In the genomic region with DNA sequence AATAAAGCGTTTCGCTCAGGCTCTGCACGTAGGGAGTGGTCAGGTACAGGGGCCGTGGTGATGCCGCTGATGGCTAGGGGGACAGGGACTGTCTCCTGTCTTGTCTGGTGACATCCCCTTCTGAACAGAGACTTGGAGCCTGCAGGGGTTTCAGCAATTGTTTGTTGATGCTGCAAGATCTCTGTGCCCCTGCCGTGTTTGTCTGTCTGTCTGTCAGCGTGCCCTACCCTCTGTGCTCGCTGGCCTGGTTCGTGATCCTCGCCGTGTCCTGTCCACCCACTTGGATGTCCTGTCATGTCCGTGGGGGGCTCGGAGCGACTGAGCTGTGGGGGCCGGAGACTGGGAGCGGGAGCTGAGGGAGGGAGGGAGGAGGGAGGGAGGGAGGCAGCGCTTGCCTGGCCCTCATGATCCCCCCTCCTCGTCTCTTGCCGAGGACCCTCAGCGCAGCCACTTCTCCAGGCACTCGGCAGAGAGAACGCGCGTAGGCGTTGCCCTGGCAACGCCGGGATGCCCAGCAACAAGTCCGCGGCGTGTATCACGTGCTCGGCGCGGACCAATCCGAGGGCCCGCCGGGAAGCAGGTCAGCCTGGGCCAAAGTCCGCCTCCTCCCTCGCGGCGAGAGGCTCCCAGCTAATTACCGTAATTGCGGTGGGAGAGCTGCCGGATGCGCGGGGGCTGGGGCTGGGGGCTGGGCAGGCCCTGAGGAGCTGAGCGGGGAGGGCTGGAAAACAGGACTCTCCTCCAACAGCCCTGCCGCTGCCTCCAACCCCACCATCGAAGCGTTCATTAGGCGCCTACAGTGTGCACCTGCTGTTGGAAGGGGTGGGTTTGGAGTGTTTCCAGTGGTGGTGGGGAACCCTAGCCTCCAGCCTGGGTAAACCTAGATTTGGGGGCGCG, we compare ENCODE assay signal across 8 cellular contexts. TPM values are rescaled to one million over a fixed set of nuclear protein-coding genes. Genes with fewer than 3 reads are reported as not detected.
DNase-seq lines count a peak whose midpoint lies in the region; ATAC-seq, FAIRE-seq and TF ChIP-seq lines count a peak whose summit lies in the region.

No MANE protein-coding gene starts in this region.

- H3K4me3 ChIP-seq in keratinocyte (ENCODE audit: control insufficient read depth in 2 of 3, extremely low read depth in 1 of 3, insufficient read depth in 2 of 3, low read depth in 1 of 3, low read length in 3 of 3), result no peak overlapping the region
- peak overlapping the region in 5 of 8 donors; percentile 12 to 63 (median 28) for H3K4me3 ChIP-seq in spleen

- peaks cover 21% of the 10 kb centered on the region for H3K27me3 ChIP-seq in keratinocyte (ENCODE audit: control insufficient read depth, extremely low read depth, insufficient read depth, low read length)
- peaks cover 0 to 56% (median 22%) of the 10 kb centered on the region in 7 donors for H3K27me3 ChIP-seq in spleen (replicated peaks in 1 of 7)

- whole genome bisulfite sequencing in spleen, 5 donors, result 3 to 7% (median 4%) methylated on average over 47 to 53 of the region's 53 CpGs

- H3K36me3 Mint-ChIP-seq in chondrocyte (ENCODE audit: low read depth), result peaks cover 1% of the 10 kb centered on the region

- H3K9me3 ChIP-seq in keratinocyte (ENCODE audit: control insufficient read depth, low read depth, low read length), result no peaks in the 10 kb centered on the region
- H3K9me3 ChIP-seq in spleen, result peaks cover 0 to 7% (median 0%) of the 10 kb centered on the region in 8 donors

- TF ChIP-seq CTCF in chondrocyte (IDR thresholded peaks at IDR 0.05) (no peak), keratinocyte (optimal IDR thresholded peaks at IDR 0.05 in 1 of 3, IDR thresholded peaks at IDR 0.05 in 1 of 3, conservative IDR thresholded peaks at IDR 0.05 in 1 of 3; ENCODE audit: extremely low read depth in 1 of 3, insufficient read depth in 2 of 3, low read length in 3 of 3) (no peak), spleen (IDR thresholded peaks at IDR 0.05 in 8 of 11, conservative IDR thresholded peaks at IDR 0.05 in 3 of 11) (no peak)

- peaks cover 10% of the 10 kb centered on the region for H3K4me1 Mint-ChIP-seq in chondrocyte (ENCODE audit: low read depth)

- no peak for FAIRE-seq in keratinocyte (lab: Jason Lieb, UNC)

- TF ChIP-seq POLR2A in spleen (IDR thresholded peaks at IDR 0.05), result no peak

- H3K36me3 ChIP-seq in keratinocyte (ENCODE audit: control insufficient read depth in 2 of 2, extremely low read depth in 1 of 2, insufficient read depth in 2 of 2, low read length in 2 of 2) (no peaks in the 10 kb centered on the region), spleen (no peaks in the 10 kb centered on the region)

- peak; percentile 96 for DNase-seq in COR-L47 (lab: John Stamatoyannopoulos, UW)
- peak; percentile 85 for DNase-seq in NCI-H446 treated with DMSO at 0.1 percent for 48 hours (lab: John Stamatoyannopoulos, UW)
- peak; percentile 18 to 25 for DNase-seq in activated CD4-positive, alpha-beta T cell treated with anti-CD3 and anti-CD28 coated beads for 4 hours
- no peak for DNase-seq in chondrocyte (ENCODE audit: low spot score)
- no peak for DNase-seq in keratinocyte (ENCODE audit: low read depth, low spot score)
- DNase-seq in spleen, result peak; percentile 92

- H4K20me1 ChIP-seq in keratinocyte (ENCODE audit: control insufficient read depth, extremely low read depth, insufficient read depth, low read length), result no peaks in the 10 kb centered on the region

- dilution Hi-C loops in keratinocyte (cut with MboI; ENCODE audit: extremely low pct_ligation_motif_present, low sequenced_read_pairs), result no loop called here

- peak overlapping the region; percentile 41 for H3K4me2 ChIP-seq in keratinocyte (ENCODE audit: control insufficient read depth, extremely low read depth, insufficient read depth, low read depth, low read length)

- ATAC-seq in HG02798 (IDR thresholded peaks at IDR 0.05; ENCODE audit: poor library complexity, unreplicated experiment) (peak; percentile 88), GM21723 (IDR thresholded peaks at IDR 0.05; ENCODE audit: unreplicated experiment) (no peak)

- peaks cover 5% of the 10 kb centered on the region for H3K9me3 Mint-ChIP-seq in chondrocyte (ENCODE audit: low read depth)

- no peak overlapping the region for H3K27ac ChIP-seq in keratinocyte (ENCODE audit: control insufficient read depth, insufficient read depth, low read length)
- H3K27ac ChIP-seq in spleen, result no peak overlapping the region

- no peak overlapping the region for H3K9ac ChIP-seq in keratinocyte (ENCODE audit: control insufficient read depth, extremely low read depth, insufficient read depth, low read length)

- H3K27ac Mint-ChIP-seq in chondrocyte (ENCODE audit: unreplicated experiment), result no peak overlapping the region

- intact Hi-C loops in spleen (cut with DNase I; ENCODE audit: low total_unique reads), result no loop called here

- H2AFZ ChIP-seq in keratinocyte (ENCODE audit: control insufficient read depth, low read length), result no peak overlapping the region

- H3K79me2 ChIP-seq in keratinocyte (ENCODE audit: control insufficient read depth, insufficient read depth, low read length), result no peaks in the 10 kb centered on the region

- peak overlapping the region; percentile 50 for H3K4me3 Mint-ChIP-seq in chondrocyte (ENCODE audit: unreplicated experiment)

- peaks cover 26% of the 10 kb centered on the region for H3K27me3 Mint-ChIP-seq in chondrocyte (ENCODE audit: low read depth)

- no peaks in the 10 kb centered on the region for H3K4me1 ChIP-seq in keratinocyte (ENCODE audit: control insufficient read depth, extremely low read depth, insufficient read depth, low read length)
- peaks cover 8 to 19% (median 14%) of the 10 kb centered on the region in 6 donors for H3K4me1 ChIP-seq in spleen

- H3K9me1 ChIP-seq in keratinocyte (ENCODE audit: control insufficient read depth, extremely low read depth, insufficient read depth, low read length), result no peaks in the 10 kb centered on the region

RNA-seq across cellular contexts. Expression of a gene that starts 31.9 kb away (rescaled TPM):
- total RNA-seq in chondrocyte (11.1 to 12.3 TPM (median 11.4 TPM) in 3 replicates), spleen (10 to 100 TPM; 10.3 to 18.2 (median 13.8) TPM)
- polyA plus RNA-seq in keratinocyte (3.5 to 6.2 TPM (median 4.8 TPM) in 3 replicates), spleen (1 to 10 TPM; 2.5 to 5.4 (median 3.3) TPM)
- polyA plus RNA-seq in keratinocyte (2011; ENCODE audit: low read depth), result 3.3 TPM
- 3.8 and 5.7 TPM in 2 replicates for polyA plus RNA-seq in keratinocyte (2011; cell fraction: cytosol; rRNA removed)
- polyA plus RNA-seq in keratinocyte (2011; cell fraction: nucleus; rRNA removed), result 3.8 and 5.1 TPM in 2 replicates
- 0.92 and 1.1 TPM in 2 replicates for polyA plus RNA-seq in keratinocyte (2012; ENCODE audit: low replicate concordance)
- 6.1 to 10.5 TPM (median 7.2 TPM) in 3 replicates for polyA minus RNA-seq in keratinocyte
- 12.7 TPM for polyA minus RNA-seq in keratinocyte (2011; cell fraction: cytosol; rRNA and poly(A)+ RNA removed)
- 7.5 and 7.7 TPM in 2 replicates for polyA minus RNA-seq in keratinocyte (2011; cell fraction: nucleus; rRNA and poly(A)+ RNA removed)

RNA-seq across cellular contexts. Expression of a gene that starts 36.0 kb away (rescaled TPM):
- total RNA-seq in chondrocyte (31.5 to 41.5 TPM (median 38.7 TPM) in 3 replicates), spleen (10 to 100 TPM; 47.4 to 89.9 (median 69.7) TPM)
- polyA plus RNA-seq in keratinocyte (17.1 to 23.3 TPM (median 19.2 TPM) in 3 replicates), spleen (10 to 100 TPM; 22.8 to 44.8 (median 28.8) TPM)
- 32.5 TPM for polyA plus RNA-seq in keratinocyte (2011; ENCODE audit: low read depth)
- 14.8 and 34.4 TPM in 2 replicates for polyA plus RNA-seq in keratinocyte (2011; cell fraction: cytosol; rRNA removed)
- polyA plus RNA-seq in keratinocyte (2011; cell fraction: nucleus; rRNA removed), result 51.5 and 64.6 TPM in 2 replicates
- polyA plus RNA-seq in keratinocyte (2012; ENCODE audit: low replicate concordance), result 24.1 and 106 TPM in 2 replicates
- 18.7 to 149 TPM (median 27.5 TPM) in 3 replicates for polyA minus RNA-seq in keratinocyte
- 49.1 TPM for polyA minus RNA-seq in keratinocyte (2011; cell fraction: cytosol; rRNA and poly(A)+ RNA removed)
- 63.1 and 89.1 TPM in 2 replicates for polyA minus RNA-seq in keratinocyte (2011; cell fraction: nucleus; rRNA and poly(A)+ RNA removed)

Comparison
In these comparisons a context has a peak if more than half of its experiments do, and no peak if none do; other contexts are left out.
1. DNase-seq: peak in COR-L47 (single experiment), NCI-H446 treated with DMSO at 0.1 percent for 48 hours (single experiment), activated CD4-positive, alpha-beta T cell treated with anti-CD3 and anti-CD28 coated beads for 4 hours (2 of 2) and spleen (single experiment); none in chondrocyte (single experiment) and keratinocyte (single experiment).
2. H3K4me3 ChIP-seq: peak in spleen (5 of 8); none in keratinocyte (0 of 3).